27 cellular contexts compared by ENCODE assay signal in the genomic region with DNA sequence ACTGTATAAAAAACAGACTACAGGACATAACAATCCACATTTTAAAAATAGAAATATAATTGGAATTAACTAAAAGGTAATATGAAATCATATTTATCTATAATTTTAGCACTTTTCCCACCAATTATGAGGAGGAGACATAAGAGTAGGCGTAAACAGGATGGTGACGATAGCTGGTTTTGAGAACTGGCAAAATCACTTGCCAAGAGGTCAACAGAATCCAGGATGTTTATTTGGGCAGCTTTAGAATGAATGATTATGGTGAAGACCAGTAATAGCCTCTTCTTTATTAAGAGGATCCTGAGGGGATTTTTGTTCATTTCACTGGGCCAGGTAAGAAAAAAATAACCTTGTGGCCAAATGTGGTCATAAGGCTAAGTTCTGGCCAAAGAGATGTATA.
"Had no signal": no experiment of that assay in that cellular context is flagged by ENCODE, and none has a peak within 500 bp of the region (broad histone marks: within the 10 kb centered on the region; RNA-seq: fewer than 3 reads in every experiment).

No MANE protein-coding gene starts in this region.

- H3K9me3 Mint-ChIP-seq: memory B cell; naive thymus-derived CD4-positive, alpha-beta T cell had no signal

- H3K27me3 Mint-ChIP-seq: memory B cell; naive thymus-derived CD4-positive, alpha-beta T cell had no signal

- H3K27ac ChIP-seq: coronary artery, dorsolateral prefrontal cortex, epithelial cell of prostate, esophagus squamous epithelium, gastrocnemius medialis, heart right ventricle, left lung, lower lobe of right lung had no signal

- H3K4me1 ChIP-seq: esophagus squamous epithelium, gastrocnemius medialis, heart right ventricle, left lung, lower lobe of right lung had no signal

- H3K4me3 Mint-ChIP-seq: memory B cell; naive thymus-derived CD4-positive, alpha-beta T cell had no signal

- ATAC-seq: esophagus mucosa; gastrocnemius medialis; heart right ventricle; left cardiac atrium; left lung; left ventricle myocardium superior; lower lobe of right lung; naive thymus-derived CD4-positive, alpha-beta T cell had no signal

- FAIRE-seq: colon, islet of Langerhans, keratinocyte had no signal

- H3K36me3 ChIP-seq: esophagus squamous epithelium, gastrocnemius medialis, heart right ventricle, left lung, lower lobe of right lung had no signal

- H3K27ac Mint-ChIP-seq: memory B cell; naive thymus-derived CD4-positive, alpha-beta T cell had no signal

- DNase-seq: dorsolateral prefrontal cortex; effector CD4-positive, alpha-beta T cell; effector memory CD4-positive, alpha-beta T cell; erythroblast; esophagus squamous epithelium; foreskin fibroblast; foreskin melanocyte; gastrocnemius medialis; glutamatergic neuron; head of caudate nucleus; heart right ventricle; hippocampal formation; left cardiac atrium; left lung; left ventricle myocardium superior; lower lobe of right lung; mammary epithelial cell; mesendoderm; midbrain; naive thymus-derived CD4-positive, alpha-beta T cell had no signal

- H3K9me3 ChIP-seq: esophagus squamous epithelium, gastrocnemius medialis, heart right ventricle, left lung, lower lobe of right lung had no signal

- H3K4me3 ChIP-seq: coronary artery, dorsolateral prefrontal cortex, esophagus squamous epithelium, gastrocnemius medialis, heart right ventricle, left lung, lower lobe of right lung had no signal

- H3K27me3 ChIP-seq: dorsolateral prefrontal cortex, esophagus squamous epithelium, gastrocnemius medialis, heart right ventricle, left lung had no signal
